Comparison of ENCODE assay signal across 1 cellular context in the genomic region with DNA sequence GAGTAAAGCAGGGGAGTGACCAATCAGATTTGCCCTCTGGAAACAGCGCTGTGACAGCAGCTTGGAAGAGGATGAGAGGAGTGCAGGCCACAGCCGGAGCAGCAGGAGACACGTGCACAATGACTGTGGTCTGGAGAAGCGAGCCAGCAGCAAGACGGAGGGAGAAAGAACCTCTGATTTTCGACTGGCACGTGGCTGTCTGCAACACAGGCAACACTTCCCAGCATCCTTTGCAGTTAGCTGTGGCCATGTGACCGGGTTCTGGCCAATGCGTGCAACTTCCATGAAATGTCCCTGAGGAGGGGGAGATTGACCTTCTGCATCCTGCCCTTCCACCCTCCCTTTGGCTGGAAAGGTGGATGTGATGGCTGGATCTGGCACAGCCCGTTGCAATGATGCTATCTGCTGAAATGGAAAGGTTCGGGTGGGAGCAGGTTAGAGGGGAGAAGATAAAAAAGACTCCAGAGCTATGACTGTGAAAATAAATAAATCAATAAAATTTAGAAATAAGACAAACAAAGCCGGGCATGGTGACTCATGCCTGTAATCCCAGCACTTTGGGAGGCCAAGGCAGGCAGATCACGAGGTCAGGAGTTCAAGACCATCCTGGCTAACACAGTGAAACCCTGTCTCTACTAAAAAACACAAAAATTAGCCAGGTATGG.
TF ChIP-seq lines count a peak whose summit lies in the region.

No MANE protein-coding gene starts in this region.

TF ChIP-seq in HepG2, 621 proteins besides CTCF, POLR2A, EP300 and RAD21 (continued from another document and continues in another):
- TF ChIP-seq, protein P1, sequence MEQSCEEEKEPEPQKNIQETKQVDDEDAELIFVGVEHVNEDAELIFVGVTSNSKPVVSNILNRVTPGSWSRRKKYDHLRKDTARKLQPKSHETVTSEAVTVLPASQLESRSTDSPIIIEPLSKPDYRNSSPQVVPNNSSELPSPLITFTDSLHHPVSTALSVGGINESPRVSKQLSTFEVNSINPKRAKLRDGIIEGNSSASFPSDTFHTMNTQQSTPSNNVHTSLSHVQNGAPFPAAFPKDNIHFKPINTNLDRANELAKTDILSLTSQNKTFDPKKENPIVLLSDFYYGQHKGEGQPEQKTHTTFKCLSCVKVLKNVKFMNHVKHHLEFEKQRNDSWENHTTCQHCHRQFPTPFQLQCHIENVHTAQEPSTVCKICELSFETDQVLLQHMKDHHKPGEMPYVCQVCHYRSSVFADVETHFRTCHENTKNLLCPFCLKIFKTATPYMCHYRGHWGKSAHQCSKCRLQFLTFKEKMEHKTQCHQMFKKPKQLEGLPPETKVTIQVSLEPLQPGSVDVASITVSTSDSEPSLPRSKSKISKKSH (CRISPR knock-in tag; IDR thresholded peaks at IDR 0.05; ENCODE audit: borderline replicate concordance) = no peak
- TF ChIP-seq ZNF644 (CRISPR knock-in tag; IDR thresholded peaks at IDR 0.05; ENCODE audit: low read depth) (no peak), PAF1 (CRISPR knock-in tag; IDR thresholded peaks at IDR 0.05) (no peak), GABPA (IDR thresholded peaks at IDR 0.05; ENCODE audit: low read depth, low read length) (no peak), GABPA (CRISPR knock-in tag; IDR thresholded peaks at IDR 0.05; ENCODE audit: low read depth) (no peak), ZFP36L1 (CRISPR knock-in tag; IDR thresholded peaks at IDR 0.05) (no peak), SKI (IDR thresholded peaks at IDR 0.05; ENCODE audit: partially characterized antibody) (no peak), ZNF839 (CRISPR knock-in tag; IDR thresholded peaks at IDR 0.05; ENCODE audit: borderline replicate concordance) (no peak), DPF2 (CRISPR knock-in tag; IDR thresholded peaks at IDR 0.05; ENCODE audit: borderline replicate concordance, low read depth) (no peak), ZNF33B (CRISPR knock-in tag; IDR thresholded peaks at IDR 0.05) (no peak), YY1 (IDR thresholded peaks at IDR 0.05; ENCODE audit: insufficient read depth, insufficient replicate concordance, low read depth, low read length) (no peak), BRCA1 (CRISPR knock-in tag; IDR thresholded peaks at IDR 0.05) (no peak), MTA1 (CRISPR knock-in tag; IDR thresholded peaks at IDR 0.05; ENCODE audit: borderline replicate concordance) (no peak), DR1 (CRISPR knock-in tag; IDR thresholded peaks at IDR 0.05) (no peak), GATAD2A (CRISPR knock-in tag; IDR thresholded peaks at IDR 0.05) (peak; percentile 27), ZNF773 (CRISPR knock-in tag; IDR thresholded peaks at IDR 0.05; ENCODE audit: borderline replicate concordance) (no peak), FOXJ3 (CRISPR knock-in tag; IDR thresholded peaks at IDR 0.05; ENCODE audit: borderline replicate concordance) (no peak), NR1H2 (CRISPR knock-in tag; IDR thresholded peaks at IDR 0.05; ENCODE audit: borderline replicate concordance, low read depth) (no peak), PHF20 (CRISPR knock-in tag; IDR thresholded peaks at IDR 0.05) (no peak), CEBPB (IDR thresholded peaks at IDR 0.05; ENCODE audit: borderline replicate concordance, low read depth, low read length) (no peak), ZNF816 (CRISPR knock-in tag; IDR thresholded peaks at IDR 0.05; ENCODE audit: borderline replicate concordance) (no peak), PHF5A (CRISPR knock-in tag; IDR thresholded peaks at IDR 0.05; ENCODE audit: low read depth, unreplicated experiment) (no peak), ZNF296 (CRISPR knock-in tag; conservative IDR thresholded peaks at IDR 0.05) (no peak), ZNF329 (CRISPR knock-in tag; IDR thresholded peaks at IDR 0.05; ENCODE audit: low read depth) (no peak), CENPT (CRISPR knock-in tag; IDR thresholded peaks at IDR 0.05; ENCODE audit: low read depth) (no peak), ZSCAN22 (CRISPR knock-in tag; IDR thresholded peaks at IDR 0.05) (no peak), ZNF484 (CRISPR knock-in tag; IDR thresholded peaks at IDR 0.05; ENCODE audit: borderline replicate concordance, low read depth) (no peak), ZNF790 (CRISPR knock-in tag; IDR thresholded peaks at IDR 0.05; ENCODE audit: borderline replicate concordance) (no peak), FOXM1 (CRISPR knock-in tag; IDR thresholded peaks at IDR 0.05) (no peak), NR2C2 (CRISPR knock-in tag; IDR thresholded peaks at IDR 0.05; ENCODE audit: borderline replicate concordance) (peak; percentile 75; the same call in 1 of the 2 replicates), RARA (CRISPR knock-in tag; IDR thresholded peaks at IDR 0.05) (peak; percentile 72), SP5 (CRISPR knock-in tag; IDR thresholded peaks at IDR 0.05; ENCODE audit: borderline replicate concordance, low read depth) (no peak), SMYD3 (CRISPR knock-in tag; IDR thresholded peaks at IDR 0.05) (0 out of 2 replicates have a peak, but pooled peaks have one; percentile 27), FOSL2 (CRISPR knock-in tag; IDR thresholded peaks at IDR 0.05) (peak; percentile 92), FOSL1 (CRISPR knock-in tag; IDR thresholded peaks at IDR 0.05; ENCODE audit: borderline replicate concordance) (peak; percentile 62; the same call in 1 of the 2 replicates), POGZ (CRISPR knock-in tag; IDR thresholded peaks at IDR 0.05) (0 out of 2 replicates have a peak, but pooled peaks have one; percentile 39), ZNF570 (CRISPR knock-in tag; IDR thresholded peaks at IDR 0.05; ENCODE audit: borderline replicate concordance) (no peak)
- TF ChIP-seq, protein P2, sequence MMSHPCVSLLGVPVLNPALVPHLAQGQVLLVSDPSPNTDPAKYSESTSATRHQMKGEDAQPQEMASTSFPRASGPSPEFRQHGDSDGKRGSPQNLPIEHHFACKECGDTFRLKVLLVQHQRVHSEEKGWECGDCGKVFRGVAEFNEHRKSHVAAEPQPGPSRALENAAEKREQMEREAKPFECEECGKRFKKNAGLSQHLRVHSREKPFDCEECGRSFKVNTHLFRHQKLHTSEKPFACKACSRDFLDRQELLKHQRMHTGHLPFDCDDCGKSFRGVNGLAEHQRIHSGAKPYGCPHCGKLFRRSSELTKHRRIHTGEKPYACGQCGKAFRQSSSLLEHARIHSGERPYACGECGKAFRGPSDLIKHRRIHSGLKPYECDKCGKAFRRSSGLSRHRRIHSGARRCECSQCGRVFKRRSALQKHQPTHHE (CRISPR knock-in tag; IDR thresholded peaks at IDR 0.05; ENCODE audit: borderline replicate concordance) = no peak
- TF ChIP-seq, protein P3, sequence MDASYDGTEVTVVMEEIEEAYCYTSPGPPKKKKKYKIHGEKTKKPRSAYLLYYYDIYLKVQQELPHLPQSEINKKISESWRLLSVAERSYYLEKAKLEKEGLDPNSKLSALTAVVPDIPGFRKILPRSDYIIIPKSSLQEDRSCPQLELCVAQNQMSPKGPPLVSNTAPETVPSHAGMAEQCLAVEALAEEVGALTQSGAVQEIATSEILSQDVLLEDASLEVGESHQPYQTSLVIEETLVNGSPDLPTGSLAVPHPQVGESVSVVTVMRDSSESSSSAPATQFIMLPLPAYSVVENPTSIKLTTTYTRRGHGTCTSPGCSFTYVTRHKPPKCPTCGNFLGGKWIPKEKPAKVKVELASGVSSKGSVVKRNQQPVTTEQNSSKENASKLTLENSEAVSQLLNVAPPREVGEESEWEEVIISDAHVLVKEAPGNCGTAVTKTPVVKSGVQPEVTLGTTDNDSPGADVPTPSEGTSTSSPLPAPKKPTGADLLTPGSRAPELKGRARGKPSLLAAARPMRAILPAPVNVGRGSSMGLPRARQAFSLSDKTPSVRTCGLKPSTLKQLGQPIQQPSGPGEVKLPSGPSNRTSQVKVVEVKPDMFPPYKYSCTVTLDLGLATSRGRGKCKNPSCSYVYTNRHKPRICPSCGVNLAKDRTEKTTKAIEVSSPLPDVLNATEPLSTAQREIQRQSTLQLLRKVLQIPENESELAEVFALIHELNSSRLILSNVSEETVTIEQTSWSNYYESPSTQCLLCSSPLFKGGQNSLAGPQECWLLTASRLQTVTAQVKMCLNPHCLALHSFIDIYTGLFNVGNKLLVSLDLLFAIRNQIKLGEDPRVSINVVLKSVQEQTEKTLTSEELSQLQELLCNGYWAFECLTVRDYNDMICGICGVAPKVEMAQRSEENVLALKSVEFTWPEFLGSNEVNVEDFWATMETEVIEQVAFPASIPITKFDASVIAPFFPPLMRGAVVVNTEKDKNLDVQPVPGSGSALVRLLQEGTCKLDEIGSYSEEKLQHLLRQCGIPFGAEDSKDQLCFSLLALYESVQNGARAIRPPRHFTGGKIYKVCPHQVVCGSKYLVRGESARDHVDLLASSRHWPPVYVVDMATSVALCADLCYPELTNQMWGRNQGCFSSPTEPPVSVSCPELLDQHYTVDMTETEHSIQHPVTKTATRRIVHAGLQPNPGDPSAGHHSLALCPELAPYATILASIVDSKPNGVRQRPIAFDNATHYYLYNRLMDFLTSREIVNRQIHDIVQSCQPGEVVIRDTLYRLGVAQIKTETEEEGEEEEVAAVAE (CRISPR knock-in tag; IDR thresholded peaks at IDR 0.05; ENCODE audit: borderline replicate concordance) = no peak
- TF ChIP-seq, protein P4, sequence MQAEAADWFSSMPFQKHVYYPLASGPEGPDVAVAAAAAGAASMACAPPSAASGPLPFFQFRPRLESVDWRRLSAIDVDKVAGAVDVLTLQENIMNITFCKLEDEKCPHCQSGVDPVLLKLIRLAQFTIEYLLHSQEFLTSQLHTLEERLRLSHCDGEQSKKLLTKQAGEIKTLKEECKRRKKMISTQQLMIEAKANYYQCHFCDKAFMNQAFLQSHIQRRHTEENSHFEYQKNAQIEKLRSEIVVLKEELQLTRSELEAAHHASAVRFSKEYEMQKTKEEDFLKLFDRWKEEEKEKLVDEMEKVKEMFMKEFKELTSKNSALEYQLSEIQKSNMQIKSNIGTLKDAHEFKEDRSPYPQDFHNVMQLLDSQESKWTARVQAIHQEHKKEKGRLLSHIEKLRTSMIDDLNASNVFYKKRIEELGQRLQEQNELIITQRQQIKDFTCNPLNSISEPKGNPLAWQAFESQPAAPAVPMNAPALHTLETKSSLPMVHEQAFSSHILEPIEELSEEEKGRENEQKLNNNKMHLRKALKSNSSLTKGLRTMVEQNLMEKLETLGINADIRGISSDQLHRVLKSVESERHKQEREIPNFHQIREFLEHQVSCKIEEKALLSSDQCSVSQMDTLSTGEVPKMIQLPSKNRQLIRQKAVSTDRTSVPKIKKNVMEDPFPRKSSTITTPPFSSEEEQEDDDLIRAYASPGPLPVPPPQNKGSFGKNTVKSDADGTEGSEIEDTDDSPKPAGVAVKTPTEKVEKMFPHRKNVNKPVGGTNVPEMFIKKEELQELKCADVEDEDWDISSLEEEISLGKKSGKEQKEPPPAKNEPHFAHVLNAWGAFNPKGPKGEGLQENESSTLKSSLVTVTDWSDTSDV (CRISPR knock-in tag; IDR thresholded peaks at IDR 0.05) = no peak
- TF ChIP-seq, protein P5, sequence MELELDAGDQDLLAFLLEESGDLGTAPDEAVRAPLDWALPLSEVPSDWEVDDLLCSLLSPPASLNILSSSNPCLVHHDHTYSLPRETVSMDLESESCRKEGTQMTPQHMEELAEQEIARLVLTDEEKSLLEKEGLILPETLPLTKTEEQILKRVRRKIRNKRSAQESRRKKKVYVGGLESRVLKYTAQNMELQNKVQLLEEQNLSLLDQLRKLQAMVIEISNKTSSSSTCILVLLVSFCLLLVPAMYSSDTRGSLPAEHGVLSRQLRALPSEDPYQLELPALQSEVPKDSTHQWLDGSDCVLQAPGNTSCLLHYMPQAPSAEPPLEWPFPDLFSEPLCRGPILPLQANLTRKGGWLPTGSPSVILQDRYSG (CRISPR knock-in tag; IDR thresholded peaks at IDR 0.05) = no peak
- TF ChIP-seq, protein P6, sequence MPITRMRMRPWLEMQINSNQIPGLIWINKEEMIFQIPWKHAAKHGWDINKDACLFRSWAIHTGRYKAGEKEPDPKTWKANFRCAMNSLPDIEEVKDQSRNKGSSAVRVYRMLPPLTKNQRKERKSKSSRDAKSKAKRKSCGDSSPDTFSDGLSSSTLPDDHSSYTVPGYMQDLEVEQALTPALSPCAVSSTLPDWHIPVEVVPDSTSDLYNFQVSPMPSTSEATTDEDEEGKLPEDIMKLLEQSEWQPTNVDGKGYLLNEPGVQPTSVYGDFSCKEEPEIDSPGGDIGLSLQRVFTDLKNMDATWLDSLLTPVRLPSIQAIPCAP (CRISPR knock-in tag; IDR thresholded peaks at IDR 0.05; ENCODE audit: low read depth) = no peak
- TF ChIP-seq, protein P7, sequence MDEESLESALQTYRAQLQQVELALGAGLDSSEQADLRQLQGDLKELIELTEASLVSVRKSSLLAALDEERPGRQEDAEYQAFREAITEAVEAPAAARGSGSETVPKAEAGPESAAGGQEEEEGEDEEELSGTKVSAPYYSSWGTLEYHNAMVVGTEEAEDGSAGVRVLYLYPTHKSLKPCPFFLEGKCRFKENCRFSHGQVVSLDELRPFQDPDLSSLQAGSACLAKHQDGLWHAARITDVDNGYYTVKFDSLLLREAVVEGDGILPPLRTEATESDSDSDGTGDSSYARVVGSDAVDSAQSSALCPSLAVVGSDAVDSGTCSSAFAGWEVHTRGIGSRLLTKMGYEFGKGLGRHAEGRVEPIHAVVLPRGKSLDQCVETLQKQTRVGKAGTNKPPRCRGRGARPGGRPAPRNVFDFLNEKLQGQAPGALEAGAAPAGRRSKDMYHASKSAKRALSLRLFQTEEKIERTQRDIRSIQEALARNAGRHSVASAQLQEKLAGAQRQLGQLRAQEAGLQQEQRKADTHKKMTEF (CRISPR knock-in tag; IDR thresholded peaks at IDR 0.05) = 0 out of 2 replicates have a peak, but pooled peaks have one; percentile 15
- TF ChIP-seq, protein P8, sequence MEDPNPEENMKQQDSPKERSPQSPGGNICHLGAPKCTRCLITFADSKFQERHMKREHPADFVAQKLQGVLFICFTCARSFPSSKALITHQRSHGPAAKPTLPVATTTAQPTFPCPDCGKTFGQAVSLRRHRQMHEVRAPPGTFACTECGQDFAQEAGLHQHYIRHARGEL (CRISPR knock-in tag; IDR thresholded peaks at IDR 0.05) = no peak
- TF ChIP-seq, protein P9, sequence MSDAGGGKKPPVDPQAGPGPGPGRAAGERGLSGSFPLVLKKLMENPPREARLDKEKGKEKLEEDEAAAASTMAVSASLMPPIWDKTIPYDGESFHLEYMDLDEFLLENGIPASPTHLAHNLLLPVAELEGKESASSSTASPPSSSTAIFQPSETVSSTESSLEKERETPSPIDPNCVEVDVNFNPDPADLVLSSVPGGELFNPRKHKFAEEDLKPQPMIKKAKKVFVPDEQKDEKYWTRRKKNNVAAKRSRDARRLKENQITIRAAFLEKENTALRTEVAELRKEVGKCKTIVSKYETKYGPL (CRISPR knock-in tag; IDR thresholded peaks at IDR 0.05) = no peak
- TF ChIP-seq, protein P10, sequence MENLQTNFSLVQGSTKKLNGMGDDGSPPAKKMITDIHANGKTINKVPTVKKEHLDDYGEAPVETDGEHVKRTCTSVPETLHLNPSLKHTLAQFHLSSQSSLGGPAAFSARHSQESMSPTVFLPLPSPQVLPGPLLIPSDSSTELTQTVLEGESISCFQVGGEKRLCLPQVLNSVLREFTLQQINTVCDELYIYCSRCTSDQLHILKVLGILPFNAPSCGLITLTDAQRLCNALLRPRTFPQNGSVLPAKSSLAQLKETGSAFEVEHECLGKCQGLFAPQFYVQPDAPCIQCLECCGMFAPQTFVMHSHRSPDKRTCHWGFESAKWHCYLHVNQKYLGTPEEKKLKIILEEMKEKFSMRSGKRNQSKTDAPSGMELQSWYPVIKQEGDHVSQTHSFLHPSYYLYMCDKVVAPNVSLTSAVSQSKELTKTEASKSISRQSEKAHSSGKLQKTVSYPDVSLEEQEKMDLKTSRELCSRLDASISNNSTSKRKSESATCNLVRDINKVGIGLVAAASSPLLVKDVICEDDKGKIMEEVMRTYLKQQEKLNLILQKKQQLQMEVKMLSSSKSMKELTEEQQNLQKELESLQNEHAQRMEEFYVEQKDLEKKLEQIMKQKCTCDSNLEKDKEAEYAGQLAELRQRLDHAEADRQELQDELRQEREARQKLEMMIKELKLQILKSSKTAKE (CRISPR knock-in tag; IDR thresholded peaks at IDR 0.05; ENCODE audit: borderline replicate concordance) = no peak
